In the genomic region with DNA sequence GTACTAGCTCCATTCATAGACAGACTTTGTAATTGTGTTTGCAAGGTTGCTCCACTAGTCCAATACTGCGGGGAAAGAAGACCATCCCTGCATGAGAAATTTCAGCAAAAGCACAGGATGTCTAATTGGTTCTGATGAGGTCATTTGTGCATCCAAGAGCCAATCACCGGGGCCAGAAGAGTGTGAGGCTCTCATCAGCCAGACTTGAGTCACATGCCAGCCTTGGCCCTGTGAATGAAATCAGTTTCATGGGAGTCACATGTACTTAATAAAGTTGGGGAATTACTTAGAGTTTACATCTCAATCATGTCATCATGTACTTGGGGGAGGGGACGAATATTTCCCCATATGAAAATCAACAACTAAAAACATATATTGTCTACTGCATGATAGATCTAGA, we compare ENCODE assay signal across 19 cellular contexts.
DNase-seq lines count a peak whose midpoint lies in the region; ATAC-seq and TF ChIP-seq lines count a peak whose summit lies in the region.
"Had no signal": no experiment of that assay in that cellular context is flagged by ENCODE, and none has a peak within 500 bp of the region (broad histone marks: within the 10 kb centered on the region; RNA-seq: fewer than 3 reads in every experiment).

No MANE protein-coding gene starts in this region.

- peaks cover 4% of the 10 kb centered on the region for H3K9me3 Mint-ChIP-seq in activated CD4-positive, alpha-beta T cell treated with anti-CD3 and anti-CD28 coated beads for 36 hours (ENCODE audit: low read depth)

- H2BK5ac ChIP-seq in mesendoderm (ENCODE audit: low read length): no peak overlapping the region

- H3K36me3 ChIP-seq in mesendoderm (ENCODE audit: control insufficient read depth, insufficient read depth, low read length): no peaks in the 10 kb centered on the region
- H3K36me3 ChIP-seq in stomach: no peaks in the 10 kb centered on the region
- H3K36me3 ChIP-seq: ascending aorta, suprapubic skin had no signal

- no peak for TF ChIP-seq EP300 in stomach (IDR thresholded peaks at IDR 0.05)

- WGBS in mesendoderm (ENCODE audit: extremely low coverage, insufficient coverage, low lambda C conversion rate): no CpG with 5 or more reads among the region's 3 CpGs
- 73 to 94% (median 83%) methylated on average over 3 of the region's 3 CpGs for WGBS in stomach, 5 donors

- no peak overlapping the region for H3K23ac ChIP-seq in mesendoderm (ENCODE audit: low read length)

- no peak overlapping the region for H4K8ac ChIP-seq in mesendoderm (ENCODE audit: low read depth, low read length)

- no peak overlapping the region for H3K18ac ChIP-seq in mesendoderm (ENCODE audit: low read length)

- no peak overlapping the region for H2BK120ac ChIP-seq in mesendoderm (ENCODE audit: low read depth, low read length)

- H3K4me3 ChIP-seq in mesendoderm (ENCODE audit: low read length) (no peak overlapping the region), stomach (no peak overlapping the region)
- H3K4me3 ChIP-seq: ascending aorta, coronary artery, suprapubic skin had no signal

- peak; percentile 36 for ATAC-seq in activated CD4-positive, alpha-beta T cell treated with anti-CD3 and anti-CD28 coated beads for 36 hours
- ATAC-seq in GM21717 (IDR thresholded peaks at IDR 0.05; ENCODE audit: unreplicated experiment) (peak; percentile 51), HG03196 (IDR thresholded peaks at IDR 0.05; ENCODE audit: unreplicated experiment) (peak; percentile 30)

- CTCF ChIA-PET in activated CD4-positive, alpha-beta T cell treated with anti-CD3 and anti-CD28 coated beads for 36 hours (lab: Charles Lee): no interaction called here

- TF ChIP-seq CTCF in stomach (IDR thresholded peaks at IDR 0.05): no peak

- H3K4me3 Mint-ChIP-seq in activated CD4-positive, alpha-beta T cell treated with anti-CD3 and anti-CD28 coated beads for 36 hours: no peak overlapping the region
- H3K4me3 Mint-ChIP-seq: CD4-positive, CD25-positive, alpha-beta regulatory T cell had no signal

- H3K4ac ChIP-seq in mesendoderm (ENCODE audit: low read depth, low read length): no peak overlapping the region

- intact Hi-C loops in activated CD4-positive, alpha-beta T cell treated with anti-CD3 and anti-CD28 coated beads for 36 hours (cut with DNase I, micrococcal nuclease): no loop called here
- intact Hi-C loops in stomach (cut with DNase I; ENCODE audit: low total_unique reads): no loop called here

- POLR2A ChIA-PET in activated CD4-positive, alpha-beta T cell treated with anti-CD3 and anti-CD28 coated beads for 36 hours (lab: Charles Lee): no interaction called here

- H3K9me3 ChIP-seq in stomach: no peaks in the 10 kb centered on the region
- H3K9me3 ChIP-seq: ascending aorta, suprapubic skin had no signal

- DNase-seq in activated CD4-positive, alpha-beta T cell treated with anti-CD3 and anti-CD28 coated beads for 36 hours: no peak
- no peak for DNase-seq in activated CD4-positive, alpha-beta T cell treated with anti-CD3 and anti-CD28 coated beads for 1 hour
- DNase-seq in mesendoderm (peak; percentile 2), SIG-M5 treated with dmso at 0.1 percent for 504 hours (lab: John Stamatoyannopoulos, UW; ENCODE audit: unreplicated experiment) (no peak), stomach (no peak), COR-L47 (lab: John Stamatoyannopoulos, UW) (no peak)
- DNase-seq: 8988T; activated gamma-delta T cell; CD4-positive, CD25-positive, alpha-beta regulatory T cell; head of caudate nucleus; mesenchymal stem cell; NCI-H1105 treated with DMSO at 0.1 percent for 48 hours; NCI-H446 treated with DMSO at 0.1 percent for 48 hours; retina had no signal

- H3K79me2 ChIP-seq in mesendoderm (ENCODE audit: control insufficient read depth, insufficient read depth, low read length): no peaks in the 10 kb centered on the region

- H2AK5ac ChIP-seq in mesendoderm (ENCODE audit: low read length): no peak overlapping the region

- H3K56ac ChIP-seq in mesendoderm (ENCODE audit: low read length): no peak overlapping the region

- H3K27ac ChIP-seq in mesendoderm (ENCODE audit: low read depth, low read length) (no peak overlapping the region), stomach (no peak overlapping the region)
- H3K27ac ChIP-seq: ascending aorta, coronary artery, suprapubic skin had no signal

- peaks cover 9% of the 10 kb centered on the region for H3K4me1 Mint-ChIP-seq in activated CD4-positive, alpha-beta T cell treated with anti-CD3 and anti-CD28 coated beads for 36 hours
- H3K4me1 Mint-ChIP-seq: CD4-positive, CD25-positive, alpha-beta regulatory T cell had no signal

- no peak for TF ChIP-seq POLR2A in stomach (IDR thresholded peaks at IDR 0.05)

- H3K9ac ChIP-seq in mesendoderm (ENCODE audit: low read length): no peak overlapping the region

- H3K4me1 ChIP-seq in mesendoderm (ENCODE audit: control insufficient read depth, low read depth, low read length) (no peaks in the 10 kb centered on the region), stomach (no peaks in the 10 kb centered on the region)
- H3K4me1 ChIP-seq: ascending aorta, suprapubic skin had no signal

- no peaks in the 10 kb centered on the region for H3K27me3 ChIP-seq in mesendoderm (ENCODE audit: insufficient read depth, low read length, poor library complexity)
- no peaks in the 10 kb centered on the region for H3K27me3 ChIP-seq in stomach
- H3K27me3 ChIP-seq: ascending aorta, suprapubic skin had no signal

- H4K5ac ChIP-seq in mesendoderm (ENCODE audit: low read length): no peak overlapping the region

- H3K4me2 ChIP-seq in mesendoderm (ENCODE audit: low read length): no peak overlapping the region

- no peaks in the 10 kb centered on the region for H3K79me1 ChIP-seq in mesendoderm (ENCODE audit: low read length)

- H2BK15ac ChIP-seq in mesendoderm (replicated peaks; ENCODE audit: low read depth): no peak overlapping the region

- no peak overlapping the region for H3K27ac Mint-ChIP-seq in activated CD4-positive, alpha-beta T cell treated with anti-CD3 and anti-CD28 coated beads for 36 hours
- H3K27ac Mint-ChIP-seq: CD4-positive, CD25-positive, alpha-beta regulatory T cell had no signal

- no peaks in the 10 kb centered on the region for H3K27me3 Mint-ChIP-seq in activated CD4-positive, alpha-beta T cell treated with anti-CD3 and anti-CD28 coated beads for 36 hours
- H3K27me3 Mint-ChIP-seq: CD4-positive, CD25-positive, alpha-beta regulatory T cell had no signal

- H3K36me3 Mint-ChIP-seq in activated CD4-positive, alpha-beta T cell treated with anti-CD3 and anti-CD28 coated beads for 36 hours (ENCODE audit: low read depth): no peaks in the 10 kb centered on the region
- H3K36me3 Mint-ChIP-seq: CD4-positive, CD25-positive, alpha-beta regulatory T cell had no signal
